In the genomic region with DNA sequence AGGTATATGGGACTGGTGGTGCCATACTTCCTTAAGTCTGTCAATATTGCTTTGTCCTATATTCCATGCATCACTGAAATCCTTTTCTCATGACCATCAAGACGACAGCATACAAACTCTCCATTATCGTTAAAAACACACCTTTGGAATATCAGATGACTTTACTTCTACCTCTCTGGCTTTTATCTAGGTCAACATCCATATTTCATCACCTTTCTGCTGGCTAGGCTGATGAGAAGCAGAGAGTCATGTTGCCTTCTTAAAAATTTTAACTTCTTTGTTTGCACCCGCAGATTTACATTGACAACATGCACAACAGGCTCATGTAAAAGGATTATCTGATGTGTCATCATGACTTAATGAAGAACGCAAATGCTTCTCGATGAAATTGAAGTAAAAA, we compare ENCODE assay signal across 5 cellular contexts.
"Had no signal": no experiment of that assay in that cellular context is flagged by ENCODE, and none has a peak within 500 bp of the region (broad histone marks: within the 10 kb centered on the region; RNA-seq: fewer than 3 reads in every experiment).

No MANE protein-coding gene starts in this region.

- ATAC-seq: GM23338, HepG2 had no signal

- H2AFZ ChIP-seq: GM23338 had no signal

- H3K4me2 ChIP-seq: GM23338 had no signal

- DNase-seq: H9, HCEC 1CT had no signal

- H3K27ac ChIP-seq: HL-60 had no signal

- H3K4me3 ChIP-seq: GM23338 had no signal
